ENCODE assay signal across 8 cellular contexts in genomic region chr10:30705625-30706149, GRCh38.
DNase-seq lines count a peak whose midpoint lies in the region; ATAC-seq and TF ChIP-seq lines count a peak whose summit lies in the region.

No MANE protein-coding gene starts in this region.

- H3K4me1 ChIP-seq in gastrocnemius medialis: no peaks in the 10 kb centered on the region

- no peaks in the 10 kb centered on the region for H3K27me3 ChIP-seq in gastrocnemius medialis

- no peak overlapping the region for H3K4me3 ChIP-seq in gastrocnemius medialis

- peak overlapping the region; percentile 99 for H3K27ac Mint-ChIP-seq in activated CD4-positive, alpha-beta T cell treated with anti-CD3 and anti-CD28 coated beads, Interleukin-2, amount 10 ng/mL, durations not matched to agents 7 days and 5 days
- peak overlapping the region; percentile 98 for H3K27ac Mint-ChIP-seq in activated CD8-positive, alpha-beta T cell treated with anti-CD3 and anti-CD28 coated beads for 36 hours
- peak overlapping the region; percentile 95 for H3K27ac Mint-ChIP-seq in stimulated activated naive CD8-positive, alpha-beta T cell treated with anti-CD3 and anti-CD28 coated beads, Interleukin-15, Interleukin-2, amounts not matched to agents 100 ng/mL and 50 ng/mL, for 24 hours

- no peak overlapping the region for H3K27ac ChIP-seq in gastrocnemius medialis

- in situ Hi-C loops in KBM-7 (cut with MboI; ENCODE audit: low pct_unique_long_range_greater_than_20kb, low sequenced_read_pairs) (no loop called here), gastrocnemius medialis (cut with MboI; ENCODE audit: low sequenced_read_pairs in 4 of 4) (no loop called here)

- peaks cover 57% of the 10 kb centered on the region for H3K4me1 Mint-ChIP-seq in activated CD4-positive, alpha-beta T cell treated with anti-CD3 and anti-CD28 coated beads, Interleukin-2, amount 10 ng/mL, durations not matched to agents 7 days and 5 days
- H3K4me1 Mint-ChIP-seq in activated CD8-positive, alpha-beta T cell treated with anti-CD3 and anti-CD28 coated beads for 36 hours (ENCODE audit: low read depth): peaks cover 48% of the 10 kb centered on the region
- H3K4me1 Mint-ChIP-seq in stimulated activated naive CD8-positive, alpha-beta T cell treated with anti-CD3 and anti-CD28 coated beads, Interleukin-15, Interleukin-2, amounts not matched to agents 100 ng/mL and 50 ng/mL, for 24 hours (ENCODE audit: low read depth): peaks cover 64% of the 10 kb centered on the region

- H3K4me3 Mint-ChIP-seq in activated CD4-positive, alpha-beta T cell treated with anti-CD3 and anti-CD28 coated beads, Interleukin-2, amount 10 ng/mL, durations not matched to agents 7 days and 5 days: peak overlapping the region; percentile 86
- H3K4me3 Mint-ChIP-seq in activated CD8-positive, alpha-beta T cell treated with anti-CD3 and anti-CD28 coated beads for 36 hours: peak overlapping the region; percentile 91
- H3K4me3 Mint-ChIP-seq in stimulated activated naive CD8-positive, alpha-beta T cell treated with anti-CD3 and anti-CD28 coated beads, Interleukin-15, Interleukin-2, amounts not matched to agents 100 ng/mL and 50 ng/mL, for 24 hours: peak overlapping the region; percentile 87

- no peak for TF ChIP-seq POLR2A in gastrocnemius medialis (IDR thresholded peaks at IDR 0.05)

- intact Hi-C loops in activated CD8-positive, alpha-beta T cell treated with anti-CD3 and anti-CD28 coated beads for 36 hours (cut with micrococcal nuclease): no loop called here
- intact Hi-C loops in gastrocnemius medialis (cut with DNase I; ENCODE audit: low total_unique reads): no loop called here

- TF ChIP-seq CTCF in activated CD8-positive, alpha-beta T cell treated with anti-CD3 and anti-CD28 coated beads for 36 hours (IDR thresholded peaks at IDR 0.05): no peak
- TF ChIP-seq CTCF in gastrocnemius medialis (IDR thresholded peaks at IDR 0.05 in 4 of 5, conservative IDR thresholded peaks at IDR 0.05 in 1 of 5): no peak

- peak; percentile 14 for ATAC-seq in HG02981 (IDR thresholded peaks at IDR 0.05; ENCODE audit: unreplicated experiment)
- ATAC-seq in activated CD8-positive, alpha-beta T cell treated with anti-CD3 and anti-CD28 coated beads for 36 hours: no peak
- no peak for ATAC-seq in gastrocnemius medialis

- no peaks in the 10 kb centered on the region for H3K27me3 Mint-ChIP-seq in activated CD4-positive, alpha-beta T cell treated with anti-CD3 and anti-CD28 coated beads, Interleukin-2, amount 10 ng/mL, durations not matched to agents 7 days and 5 days
- no peaks in the 10 kb centered on the region for H3K27me3 Mint-ChIP-seq in activated CD8-positive, alpha-beta T cell treated with anti-CD3 and anti-CD28 coated beads for 36 hours
- no peaks in the 10 kb centered on the region for H3K27me3 Mint-ChIP-seq in stimulated activated naive CD8-positive, alpha-beta T cell treated with anti-CD3 and anti-CD28 coated beads, Interleukin-15, Interleukin-2, amounts not matched to agents 100 ng/mL and 50 ng/mL, for 24 hours

- H3K36me3 ChIP-seq in gastrocnemius medialis: no peaks in the 10 kb centered on the region

- peak; percentile 25 for DNase-seq in activated CD4-positive, alpha-beta T cell treated with anti-CD3 and anti-CD28 coated beads, Interleukin-2, amount 10 ng/mL, durations not matched to agents 7 days and 5 days
- no peak for DNase-seq in activated CD4-positive, alpha-beta T cell treated with anti-CD3 and anti-CD28 coated beads for 4 hours
- DNase-seq in activated CD8-positive, alpha-beta T cell treated with anti-CD3 and anti-CD28 coated beads for 36 hours: peak; percentile 40
- no peak for DNase-seq in KBM-7
- DNase-seq in hepatic stellate cell (ENCODE audit: low spot score): no peak
- DNase-seq in gastrocnemius medialis: no peak

- peaks cover 3% of the 10 kb centered on the region for H3K9me3 Mint-ChIP-seq in activated CD4-positive, alpha-beta T cell treated with anti-CD3 and anti-CD28 coated beads, Interleukin-2, amount 10 ng/mL, durations not matched to agents 7 days and 5 days
- no peaks in the 10 kb centered on the region for H3K9me3 Mint-ChIP-seq in activated CD8-positive, alpha-beta T cell treated with anti-CD3 and anti-CD28 coated beads for 36 hours
- H3K9me3 Mint-ChIP-seq in stimulated activated naive CD8-positive, alpha-beta T cell treated with anti-CD3 and anti-CD28 coated beads, Interleukin-15, Interleukin-2, amounts not matched to agents 100 ng/mL and 50 ng/mL, for 24 hours: no peaks in the 10 kb centered on the region

- no peaks in the 10 kb centered on the region for H3K9me3 ChIP-seq in gastrocnemius medialis

- H3K36me3 Mint-ChIP-seq in activated CD4-positive, alpha-beta T cell treated with anti-CD3 and anti-CD28 coated beads, Interleukin-2, amount 10 ng/mL, durations not matched to agents 7 days and 5 days (ENCODE audit: low read depth): peaks cover 13% of the 10 kb centered on the region
- H3K36me3 Mint-ChIP-seq in activated CD8-positive, alpha-beta T cell treated with anti-CD3 and anti-CD28 coated beads for 36 hours (ENCODE audit: low read depth): peaks cover 13% of the 10 kb centered on the region
- peaks cover 3% of the 10 kb centered on the region for H3K36me3 Mint-ChIP-seq in stimulated activated naive CD8-positive, alpha-beta T cell treated with anti-CD3 and anti-CD28 coated beads, Interleukin-15, Interleukin-2, amounts not matched to agents 100 ng/mL and 50 ng/mL, for 24 hours (ENCODE audit: low read depth)

- POLR2A ChIA-PET in activated CD4-positive, alpha-beta T cell treated with anti-CD3 and anti-CD28 coated beads, Interleukin-2, amount 10 ng/mL, durations not matched to agents 7 days and 5 days (lab: Charles Lee): interaction anchor here (1.2 kb wide), 1 partner anchor 59 kb away, joined by 5 read pairs; no protein-coding TSS in a partner anchor
- POLR2A ChIA-PET in activated CD8-positive, alpha-beta T cell treated with anti-CD3 and anti-CD28 coated beads for 36 hours (lab: Charles Lee): interaction anchor here (1.6 to 1.7 kb wide), 3 partner anchors 11 to 18 kb away, joined by 4 to 7 read pairs (median 5); no protein-coding TSS in a partner anchor

- CTCF ChIA-PET in activated CD4-positive, alpha-beta T cell treated with anti-CD3 and anti-CD28 coated beads, Interleukin-2, amount 10 ng/mL, durations not matched to agents 7 days and 5 days (lab: Charles Lee): interaction anchor here (0.7 to 6.2 kb wide), 3 partner anchors 10 to 17 kb away, joined by 3 to 35 read pairs (median 5); no protein-coding TSS in a partner anchor
- CTCF ChIA-PET in activated CD8-positive, alpha-beta T cell treated with anti-CD3 and anti-CD28 coated beads for 36 hours (lab: Charles Lee): interaction anchor here (1.4 to 5.6 kb wide), 3 partner anchors 8 to 24 kb away, joined by 3 to 69 read pairs (median 3); no protein-coding TSS in a partner anchor

Comparison
In these comparisons a context has a peak if more than half of its experiments do, and no peak if none do; other contexts are left out.
1. DNase-seq: peak in activated CD4-positive, alpha-beta T cell treated with anti-CD3 and anti-CD28 coated beads, Interleukin-2, amount 10 ng/mL, durations not matched to agents 7 days and 5 days (single experiment) and activated CD8-positive, alpha-beta T cell treated with anti-CD3 and anti-CD28 coated beads for 36 hours (single experiment); none in activated CD4-positive, alpha-beta T cell treated with anti-CD3 and anti-CD28 coated beads for 4 hours (0 of 2), KBM-7 (single experiment), hepatic stellate cell (single experiment) and gastrocnemius medialis (0 of 2).
2. Peak in every context shown above with its lines, with median percentiles within 50 percentile points of each other: H3K27ac Mint-ChIP-seq and H3K4me3 Mint-ChIP-seq.